15 cellular contexts compared by ENCODE assay signal in genomic region chr1:175250027-175250426, GRCh38. TPM values are rescaled to one million over a fixed set of nuclear protein-coding genes. Genes with fewer than 3 reads are reported as not detected.
DNase-seq lines count a peak whose midpoint lies in the region; ATAC-seq and TF ChIP-seq lines count a peak whose summit lies in the region.
"Had no signal": no experiment of that assay in that cellular context is flagged by ENCODE, and none has a peak within 500 bp of the region (broad histone marks: within the 10 kb centered on the region; RNA-seq: fewer than 3 reads in every experiment).

No MANE protein-coding gene starts in this region.

- TF ChIP-seq CTCF in epithelial cell of esophagus (IDR thresholded peaks at IDR 0.05; ENCODE audit: insufficient read depth, low read depth, low read length, missing control alignments) (no peak), lower lobe of right lung (IDR thresholded peaks at IDR 0.05) (no peak), sigmoid colon (IDR thresholded peaks at IDR 0.05) (no peak)

- H3K4me3 Mint-ChIP-seq in activated CD4-positive, alpha-beta memory T cell treated with anti-CD3 and anti-CD28 coated beads, Interleukin-2, amount 10 ng/mL, durations not matched to agents 7 days and 5 days, result no peak overlapping the region

- H3K27ac ChIP-seq in lower lobe of right lung (peak overlapping the region; percentile 56), sigmoid colon (peak overlapping the region; percentile 16 to 57 (median 46))
- H3K27ac ChIP-seq: A549, C4-2B, PC-9 had no signal

- H3K9me3 Mint-ChIP-seq in activated CD4-positive, alpha-beta memory T cell treated with anti-CD3 and anti-CD28 coated beads, Interleukin-2, amount 10 ng/mL, durations not matched to agents 7 days and 5 days, result peaks cover 4% of the 10 kb centered on the region

- H3K4me3 ChIP-seq in NT2/D1 (ENCODE audit: insufficient read length, low read depth) (no peak overlapping the region), epithelial cell of esophagus (ENCODE audit: low read length) (no peak overlapping the region), lower lobe of right lung (no peak overlapping the region), sigmoid colon (no peak overlapping the region)
- H3K4me3 ChIP-seq: A549, PC-9 had no signal

- no peaks in the 10 kb centered on the region for H3K4me1 ChIP-seq in NT2/D1 (ENCODE audit: insufficient read depth, insufficient read length)
- H3K4me1 ChIP-seq in lower lobe of right lung, result no peaks in the 10 kb centered on the region
- no peaks in the 10 kb centered on the region for H3K4me1 ChIP-seq in sigmoid colon
- H3K4me1 ChIP-seq: A549 had no signal

- no peak for TF ChIP-seq EP300 in sigmoid colon (IDR thresholded peaks at IDR 0.05)

- CTCF ChIA-PET in activated CD4-positive, alpha-beta memory T cell treated with anti-CD3 and anti-CD28 coated beads, Interleukin-2, amount 10 ng/mL, durations not matched to agents 7 days and 5 days (lab: Charles Lee), result interaction anchor here (1.3 kb wide), 1 partner anchor 88 kb away, joined by 3 read pairs; no protein-coding TSS in a partner anchor

- H3K27me3 Mint-ChIP-seq in activated CD4-positive, alpha-beta memory T cell treated with anti-CD3 and anti-CD28 coated beads, Interleukin-2, amount 10 ng/mL, durations not matched to agents 7 days and 5 days, result peaks cover 2% of the 10 kb centered on the region

- H3K9me3 ChIP-seq in NT2/D1 (ENCODE audit: insufficient read depth, low read length) (0 out of 2 replicates have a peak, but pooled peaks cover 4% of the 10 kb centered on the region), lower lobe of right lung (no peaks in the 10 kb centered on the region), sigmoid colon (no peaks in the 10 kb centered on the region)
- H3K9me3 ChIP-seq: A549 had no signal

- no peaks in the 10 kb centered on the region for H3K36me3 Mint-ChIP-seq in activated CD4-positive, alpha-beta memory T cell treated with anti-CD3 and anti-CD28 coated beads, Interleukin-2, amount 10 ng/mL, durations not matched to agents 7 days and 5 days (ENCODE audit: low read depth)

- H3K27me3 ChIP-seq in NT2/D1 (ENCODE audit: insufficient read depth, insufficient read length) (no peaks in the 10 kb centered on the region), lower lobe of right lung (ENCODE audit: low read depth) (no peaks in the 10 kb centered on the region), sigmoid colon (no peaks in the 10 kb centered on the region)

- ATAC-seq in lower lobe of right lung, result peak; percentile 29 to 43
- ATAC-seq in HG02588 (IDR thresholded peaks at IDR 0.05; ENCODE audit: unreplicated experiment), result no peak
- ATAC-seq: A549 had no signal

- no peaks in the 10 kb centered on the region for H3K4me1 Mint-ChIP-seq in activated CD4-positive, alpha-beta memory T cell treated with anti-CD3 and anti-CD28 coated beads, Interleukin-2, amount 10 ng/mL, durations not matched to agents 7 days and 5 days

- no peak overlapping the region for H3K27ac Mint-ChIP-seq in activated CD4-positive, alpha-beta memory T cell treated with anti-CD3 and anti-CD28 coated beads, Interleukin-2, amount 10 ng/mL, durations not matched to agents 7 days and 5 days

- intact Hi-C loops in lower lobe of right lung (cut with DNase I) (no loop called here), sigmoid colon (cut with DNase I) (no loop called here)

- DNase-seq in NT2/D1 (ENCODE audit: low read depth, low spot score) (peak; percentile 58), epithelial cell of esophagus (ENCODE audit: low read depth) (peak; percentile 26), lower lobe of right lung (no peak), sigmoid colon (peak; percentile 81), midbrain (lab: John Stamatoyannopoulos, UW) (no peak)
- DNase-seq in activated CD4-positive, alpha-beta memory T cell treated with anti-CD3 and anti-CD28 coated beads, Interleukin-2, amount 10 ng/mL, durations not matched to agents 7 days and 5 days, result no peak
- DNase-seq: GF-D8, KBM-7, NCI-H1436 treated with DMSO at 0.1 percent for 48 hours, NCI-H2081, NCI-H748 treated with DMSO at 0.1 percent for 48 hours, PC-9 had no signal

- no peak for TF ChIP-seq POLR2A in sigmoid colon (IDR thresholded peaks at IDR 0.05)

- H3K9ac ChIP-seq in NT2/D1 (ENCODE audit: insufficient read length, low read depth), result no peak overlapping the region

- no peaks in the 10 kb centered on the region for H3K36me3 ChIP-seq in NT2/D1 (ENCODE audit: insufficient read depth, insufficient read length, low read length)
- no peaks in the 10 kb centered on the region for H3K36me3 ChIP-seq in lower lobe of right lung
- no peaks in the 10 kb centered on the region for H3K36me3 ChIP-seq in sigmoid colon

- POLR2A ChIA-PET in activated CD4-positive, alpha-beta memory T cell treated with anti-CD3 and anti-CD28 coated beads, Interleukin-2, amount 10 ng/mL, durations not matched to agents 7 days and 5 days (lab: Charles Lee), result no interaction called here

RNA-seq across cellular contexts. Expression of gene KIAA0040, which starts 57.5 kb away (rescaled TPM):
- total RNA-seq in lower lobe of right lung, result 46.9 TPM
- total RNA-seq in sigmoid colon, result 10 to 100 TPM; 11.4 to 28.2 (median 20.4) TPM
- 10 to 100 TPM in 1 of 3 donors, 1 to 10 TPM in 2; 6.6 to 20.5 (median 6.9) TPM for polyA plus RNA-seq in sigmoid colon
- 10 to 100 TPM; 79.4 to 80.2 TPM for total RNA-seq in activated CD4-positive, alpha-beta memory T cell treated with anti-CD3 and anti-CD28 coated beads, Interleukin-2, amount 10 ng/mL, durations not matched to agents 7 days and 5 days

Comparison
In these comparisons a context has a peak if more than half of its experiments do, and no peak if none do; other contexts are left out.
1. DNase-seq: peak in NT2/D1 (single experiment), epithelial cell of esophagus (single experiment) and sigmoid colon (single experiment); none in lower lobe of right lung (single experiment), activated CD4-positive, alpha-beta memory T cell treated with anti-CD3 and anti-CD28 coated beads, Interleukin-2, amount 10 ng/mL, durations not matched to agents 7 days and 5 days (single experiment) and midbrain (single experiment).